29 cellular contexts compared by ENCODE assay signal in the genomic region with DNA sequence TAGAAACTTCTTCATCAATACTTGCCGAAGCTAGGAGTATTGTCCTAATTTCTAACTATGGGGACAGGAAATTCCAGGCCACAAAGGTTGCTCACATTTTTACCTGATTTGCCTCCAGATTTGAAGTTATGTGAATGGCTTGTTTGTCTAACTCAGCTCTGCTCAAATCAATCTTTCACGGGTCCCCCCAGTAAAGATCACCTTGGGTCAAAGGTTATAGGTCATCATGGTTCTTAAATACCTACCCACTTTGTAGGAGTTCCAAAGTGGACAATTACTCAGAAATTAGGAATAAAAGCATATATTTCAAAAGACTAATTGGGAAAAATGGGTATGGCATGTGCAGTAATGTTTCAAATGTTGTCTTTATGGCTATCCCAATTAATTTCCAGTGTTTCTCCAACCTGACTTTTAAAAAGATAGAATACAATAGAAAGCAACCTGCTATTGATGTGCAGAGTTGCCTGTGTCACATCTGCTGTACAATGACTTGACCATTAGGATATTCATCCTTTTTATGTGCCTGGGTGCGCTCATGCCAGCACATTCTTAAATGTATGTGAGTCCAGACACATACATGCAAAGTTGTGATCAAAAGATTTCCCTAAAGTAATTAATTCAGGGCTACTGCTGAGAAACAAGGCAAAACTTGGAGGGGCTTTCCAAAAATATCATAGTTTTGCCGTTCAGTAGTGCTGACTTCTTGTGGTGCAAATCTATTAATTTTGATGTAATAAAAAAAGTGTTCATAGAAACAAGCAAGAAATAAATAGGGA.
"Had no signal": no experiment of that assay in that cellular context is flagged by ENCODE, and none has a peak within 500 bp of the region (broad histone marks: within the 10 kb centered on the region; RNA-seq: fewer than 3 reads in every experiment).

No MANE protein-coding gene starts in this region.

- DNase-seq: activated CD4-positive, alpha-beta memory T cell treated with anti-CD3 and anti-CD28 coated beads for 36 hours; activated CD4-positive, alpha-beta T cell treated with anti-CD3 and anti-CD28 coated beads for 36 hours; activated CD4-positive, alpha-beta T cell treated with anti-CD3 and anti-CD28 coated beads, Interleukin-2, amount 10 ng/mL, durations not matched to agents 24 days and 14 days; activated CD4-positive, CD25-positive, alpha-beta regulatory T cell; activated CD4-positive, CD25-positive, alpha-beta regulatory T cell treated with anti-CD3 and anti-CD28 coated beads, Interleukin-2, amount 50 U/mL, for 72 hours; activated CD8-positive, alpha-beta memory T cell treated with anti-CD3 and anti-CD28 coated beads, Interleukin-2, amount 10 ng/mL, durations not matched to agents 7 days and 5 days; activated CD8-positive, alpha-beta memory T cell treated with anti-CD3 and anti-CD28 coated beads, Interleukin-2, amount 50 U/mL, for 4 hours; activated CD8-positive, alpha-beta T cell treated with anti-CD3 and anti-CD28 coated beads, Interleukin-2, amount 10 ng/mL, durations not matched to agents 7 days and 5 days; activated effector memory CD4-positive, alpha-beta T cell treated with anti-CD3 and anti-CD28 coated beads, Interleukin-2, amount 50 U/mL, for 16 hours; activated naive CD4-positive, alpha-beta T cell treated with anti-CD3 and anti-CD28 coated beads for 36 hours; activated naive CD8-positive, alpha-beta T cell treated with anti-CD3 and anti-CD28 coated beads for 36 hours; activated naive CD8-positive, alpha-beta T cell treated with anti-CD3 and anti-CD28 coated beads, Interleukin-2, amount 50 U/mL, for 24 hours; activated T-cell treated with anti-CD3 and anti-CD28 coated beads, Interleukin-2, amount 50 U/mL, for 1 hour; activated T-cell treated with anti-CD3 and anti-CD28 coated beads, Interleukin-2, amount 50 U/mL, for 48 hours; adrenal gland; amygdala; aorta; body of pancreas; caudate nucleus; colonic mucosa; effector CD8-positive, alpha-beta T cell; foreskin fibroblast; glutamatergic neuron; heart left ventricle; T-helper 1 cell; T-helper 17 cell; T1000 had no signal

- H3K9me3 ChIP-seq: adrenal gland, body of pancreas, colonic mucosa had no signal

- H3K36me3 ChIP-seq: adrenal gland, colonic mucosa, heart left ventricle had no signal

- H3K4me3 ChIP-seq: adrenal gland, body of pancreas, colonic mucosa, heart left ventricle had no signal

- FAIRE-seq: frontal cortex had no signal

- ATAC-seq: activated CD4-positive, alpha-beta T cell treated with anti-CD3 and anti-CD28 coated beads for 36 hours; activated CD8-positive, alpha-beta memory T cell treated with anti-CD3 and anti-CD28 coated beads, Interleukin-2, amount 10 ng/mL, durations not matched to agents 7 days and 5 days; activated CD8-positive, alpha-beta T cell treated with anti-CD3 and anti-CD28 coated beads, Interleukin-2, amount 10 ng/mL, durations not matched to agents 7 days and 5 days; activated naive CD8-positive, alpha-beta T cell treated with anti-CD3 and anti-CD28 coated beads, Interleukin-2, amount 50 U/mL, for 24 hours; body of pancreas; esophagus mucosa; heart left ventricle; T-helper 17 cell had no signal

- H3K27me3 ChIP-seq: adrenal gland, body of pancreas, colonic mucosa, heart left ventricle had no signal

- H3K4me1 ChIP-seq: colonic mucosa, heart left ventricle had no signal

- H3K27ac ChIP-seq: adrenal gland, body of pancreas, colonic mucosa, heart left ventricle had no signal
